ENCODE assay signal across 14 cellular contexts in the genomic region with DNA sequence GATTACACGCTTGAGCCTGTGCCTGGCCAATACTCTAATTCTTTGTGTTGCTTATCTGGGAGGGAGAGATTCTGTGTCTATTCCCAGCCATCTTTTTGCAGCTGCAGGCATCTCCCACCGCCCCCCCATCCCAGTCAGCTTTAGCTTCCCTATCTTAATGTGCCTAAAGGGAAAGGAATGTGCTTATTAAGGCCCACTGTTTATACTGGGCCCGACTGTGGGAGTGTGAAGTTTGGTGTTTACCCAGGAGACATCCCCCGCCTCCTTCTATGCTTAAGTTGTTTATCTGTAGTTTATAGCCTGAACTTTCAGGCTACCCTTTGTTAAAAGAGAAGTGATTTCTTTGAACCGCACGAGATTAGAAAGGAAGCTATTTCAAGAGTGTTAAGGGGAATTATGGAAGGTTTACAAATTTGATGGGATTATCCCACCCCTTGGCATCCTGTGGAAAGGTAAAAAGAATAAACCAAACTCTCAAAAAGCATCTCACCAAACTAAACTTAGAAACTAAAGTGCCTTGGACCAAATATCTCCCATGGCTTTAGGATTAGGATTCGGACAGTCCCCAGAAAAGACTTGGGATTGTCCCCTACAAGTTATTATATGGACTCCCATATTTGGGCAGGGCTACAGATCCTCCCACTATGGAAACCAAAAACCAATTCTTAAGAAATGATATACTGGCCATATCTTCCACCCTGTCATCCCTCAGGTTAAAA. TPM values are rescaled to one million over a fixed set of nuclear protein-coding genes. Genes with fewer than 3 reads are reported as not detected.
DNase-seq lines count a peak whose midpoint lies in the region; TF ChIP-seq lines count a peak whose summit lies in the region.
"Had no signal": no experiment of that assay in that cellular context is flagged by ENCODE, and none has a peak within 500 bp of the region (broad histone marks: within the 10 kb centered on the region; RNA-seq: fewer than 3 reads in every experiment).

No MANE protein-coding gene starts in this region.

- H3K18ac ChIP-seq in neuronal stem cell (ENCODE audit: low read length): no peak overlapping the region

- H3K79me1 ChIP-seq in neuronal stem cell (ENCODE audit: low read depth, low read length): no peaks in the 10 kb centered on the region

- H2BK15ac ChIP-seq in neuronal stem cell (ENCODE audit: low read length): no peak overlapping the region

- peak overlapping the region; percentile 65 to 93 (median 90) for H3K27ac ChIP-seq in thyroid gland
- H3K27ac ChIP-seq in neuronal stem cell (replicated peaks; ENCODE audit: low read length): no peak overlapping the region
- H3K27ac ChIP-seq: dorsolateral prefrontal cortex had no signal

- no peak overlapping the region for H2AK5ac ChIP-seq in neuronal stem cell (ENCODE audit: low read depth, low read length)

- H3K27me3 ChIP-seq in thyroid gland (no peaks in the 10 kb centered on the region), neuronal stem cell (ENCODE audit: control insufficient read depth in 3 of 3, insufficient read depth in 3 of 3, low read depth in 1 of 3, low read length in 3 of 3) (no peaks in the 10 kb centered on the region)
- H3K27me3 ChIP-seq: dorsolateral prefrontal cortex, Peyer's patch had no signal

- no peak overlapping the region for H3K23ac ChIP-seq in neuronal stem cell (ENCODE audit: low read depth, low read length, poor library complexity)

- TF ChIP-seq POLR2A in thyroid gland (IDR thresholded peaks at IDR 0.05): no peak

- H4K91ac ChIP-seq in neuronal stem cell (ENCODE audit: low read depth, low read length, poor library complexity): no peak overlapping the region

- H2AFZ ChIP-seq in neuronal stem cell (ENCODE audit: low read length): no peak overlapping the region

- no peak overlapping the region for H3K4me3 ChIP-seq in cardiac fibroblast (replicated peaks in 1 of 2; ENCODE audit: low read depth in 2 of 2, low read length in 2 of 2)
- no peak overlapping the region for H3K4me3 ChIP-seq in thyroid gland (replicated peaks in 1 of 3)
- no peak overlapping the region for H3K4me3 ChIP-seq in neuronal stem cell (ENCODE audit: low read length in 2 of 2)
- H3K4me3 ChIP-seq: dorsolateral prefrontal cortex, Peyer's patch had no signal

- H3K4me2 ChIP-seq in neuronal stem cell (ENCODE audit: insufficient read depth, low read length, poor library complexity, severe bottlenecking): no peak overlapping the region

- H2BK5ac ChIP-seq in neuronal stem cell (ENCODE audit: low read length): no peak overlapping the region

- no peaks in the 10 kb centered on the region for H3K36me3 Mint-ChIP-seq in HFFc6 (ENCODE audit: low read depth)
- H3K36me3 Mint-ChIP-seq in activated T-helper 1 cell treated with anti-CD3 and anti-CD28 coated beads, Interleukin-12 subunit alpha, Interleukin-12 subunit beta, Interleukin-2, Interleukin-4 antibody, amounts not matched to agents 30 ng/mL and 10 ng/mL and 1 ng/mL, durations not matched to agents 14 hours and 24 hours and 36 hours (ENCODE audit: low read depth): no peaks in the 10 kb centered on the region
- H3K36me3 Mint-ChIP-seq: activated CD8-positive, alpha-beta memory T cell treated with anti-CD3 and anti-CD28 coated beads, Interleukin-2, amount 10 ng/mL, durations not matched to agents 7 days and 5 days; activated naive CD8-positive, alpha-beta T cell treated with anti-CD3 and anti-CD28 coated beads for 36 hours had no signal

- no peak overlapping the region for H3K9ac ChIP-seq in neuronal stem cell (ENCODE audit: low read depth, low read length, poor library complexity)

- no peaks in the 10 kb centered on the region for H3K9me3 Mint-ChIP-seq in HFFc6
- no peaks in the 10 kb centered on the region for H3K9me3 Mint-ChIP-seq in activated T-helper 1 cell treated with anti-CD3 and anti-CD28 coated beads, Interleukin-12 subunit alpha, Interleukin-12 subunit beta, Interleukin-2, Interleukin-4 antibody, amounts not matched to agents 30 ng/mL and 10 ng/mL and 1 ng/mL, durations not matched to agents 14 hours and 24 hours and 36 hours
- H3K9me3 Mint-ChIP-seq: activated naive CD8-positive, alpha-beta T cell treated with anti-CD3 and anti-CD28 coated beads for 36 hours had no signal

- no peak overlapping the region for H2BK120ac ChIP-seq in neuronal stem cell (ENCODE audit: low read depth, low read length)

- peaks cover 51% of the 10 kb centered on the region for H3K4me1 Mint-ChIP-seq in HFFc6 (ENCODE audit: low read depth)
- peaks cover 7% of the 10 kb centered on the region for H3K4me1 Mint-ChIP-seq in activated T-helper 1 cell treated with anti-CD3 and anti-CD28 coated beads, Interleukin-12 subunit alpha, Interleukin-12 subunit beta, Interleukin-2, Interleukin-4 antibody, amounts not matched to agents 30 ng/mL and 10 ng/mL and 1 ng/mL, durations not matched to agents 14 hours and 24 hours and 36 hours (ENCODE audit: low read depth)
- H3K4me1 Mint-ChIP-seq: activated CD8-positive, alpha-beta memory T cell treated with anti-CD3 and anti-CD28 coated beads, Interleukin-2, amount 10 ng/mL, durations not matched to agents 7 days and 5 days had no signal

- H2BK12ac ChIP-seq in neuronal stem cell (ENCODE audit: low read length): no peak overlapping the region

- no peak for TF ChIP-seq CTCF in HFFc6 (IDR thresholded peaks at IDR 0.05)
- TF ChIP-seq CTCF in cardiac fibroblast (IDR thresholded peaks at IDR 0.05; ENCODE audit: low read depth, low read length): no peak
- no peak for TF ChIP-seq CTCF in thyroid gland (IDR thresholded peaks at IDR 0.05)

- H3K27ac Mint-ChIP-seq in HFFc6: peak overlapping the region; percentile 48; the same call in 1 of the 2 replicates
- H3K27ac Mint-ChIP-seq in activated T-helper 1 cell treated with anti-CD3 and anti-CD28 coated beads, Interleukin-12 subunit alpha, Interleukin-12 subunit beta, Interleukin-2, Interleukin-4 antibody, amounts not matched to agents 30 ng/mL and 10 ng/mL and 1 ng/mL, durations not matched to agents 14 hours and 24 hours and 36 hours: no peak overlapping the region
- H3K27ac Mint-ChIP-seq: activated CD8-positive, alpha-beta memory T cell treated with anti-CD3 and anti-CD28 coated beads, Interleukin-2, amount 10 ng/mL, durations not matched to agents 7 days and 5 days; activated naive CD8-positive, alpha-beta T cell treated with anti-CD3 and anti-CD28 coated beads for 36 hours had no signal

- 37 to 42% methylated on average over 7 of the region's 7 CpGs for WGBS in thyroid gland, 2 donors
- no CpG with 5 or more reads among the region's 7 CpGs for WGBS in neuronal stem cell (ENCODE audit: extremely low coverage in 2 of 2, insufficient read length in 2 of 2, insufficient replicate concordance in 1 of 2), 2 donors

- H3K9me3 ChIP-seq in thyroid gland: no peaks in the 10 kb centered on the region
- peaks cover 2 to 10% of the 10 kb centered on the region in 2 donors for H3K9me3 ChIP-seq in neuronal stem cell (replicated peaks in 1 of 2; ENCODE audit: control insufficient read depth in 2 of 2, insufficient read depth in 1 of 2, low read depth in 1 of 2, low read length in 2 of 2)
- H3K9me3 ChIP-seq: Caco-2, Peyer's patch had no signal

- DNase-seq in HFFc6: no peak
- peak; percentile 71 to 84 for DNase-seq in cardiac fibroblast (ENCODE audit: low read depth in 2 of 2)
- DNase-seq in islet precursor cell: peak; percentile 84
- peak; percentile 23 to 36 for DNase-seq in thyroid gland
- no peak for DNase-seq in neuronal stem cell (ENCODE audit: low spot score)
- no peak for DNase-seq in NCI-H1694 (lab: John Stamatoyannopoulos, UW)
- no peak for DNase-seq in stimulated activated CD4-positive, alpha-beta T cell treated with anti-CD3 and anti-CD28 coated beads, Interleukin-2, amount 100 ng/mL, for 24 hours
- no peak for DNase-seq in activated T-helper 1 cell treated with anti-CD3 and anti-CD28 coated beads, Interleukin-12 subunit alpha, Interleukin-12 subunit beta, Interleukin-2, Interleukin-4 antibody, amounts not matched to agents 30 ng/mL and 10 ng/mL and 1 ng/mL, durations not matched to agents 14 hours and 24 hours and 36 hours (ENCODE audit: low spot score)
- DNase-seq: activated CD8-positive, alpha-beta memory T cell treated with anti-CD3 and anti-CD28 coated beads, Interleukin-2, amount 10 ng/mL, durations not matched to agents 7 days and 5 days; activated naive CD8-positive, alpha-beta T cell treated with anti-CD3 and anti-CD28 coated beads for 36 hours; Caco-2; dorsolateral prefrontal cortex; Peyer's patch; substantia nigra had no signal

- peaks cover 5% of the 10 kb centered on the region for H3K27me3 Mint-ChIP-seq in HFFc6 (ENCODE audit: insufficient read depth)
- H3K27me3 Mint-ChIP-seq in activated T-helper 1 cell treated with anti-CD3 and anti-CD28 coated beads, Interleukin-12 subunit alpha, Interleukin-12 subunit beta, Interleukin-2, Interleukin-4 antibody, amounts not matched to agents 30 ng/mL and 10 ng/mL and 1 ng/mL, durations not matched to agents 14 hours and 24 hours and 36 hours (ENCODE audit: insufficient read depth): peaks cover 11% of the 10 kb centered on the region

- intact Hi-C loops in thyroid gland (cut with DNase I): no loop called here
- intact Hi-C loops in activated T-helper 1 cell treated with anti-CD3 and anti-CD28 coated beads, Interleukin-12 subunit alpha, Interleukin-12 subunit beta, Interleukin-2, Interleukin-4 antibody, amounts not matched to agents 30 ng/mL and 10 ng/mL and 1 ng/mL, durations not matched to agents 14 hours and 24 hours and 36 hours (cut with micrococcal nuclease): no loop called here

- H3K14ac ChIP-seq in neuronal stem cell (ENCODE audit: low read length): no peak overlapping the region

- no peaks in the 10 kb centered on the region for H3K36me3 ChIP-seq in thyroid gland
- H3K36me3 ChIP-seq in neuronal stem cell (replicated peaks in 1 of 2; ENCODE audit: control insufficient read depth in 2 of 2, insufficient read depth in 2 of 2, low read length in 2 of 2): no peaks in the 10 kb centered on the region
- H3K36me3 ChIP-seq: Peyer's patch had no signal

- no peak overlapping the region for H4K8ac ChIP-seq in neuronal stem cell (ENCODE audit: low read depth, low read length)

- no peak overlapping the region for H3K4ac ChIP-seq in neuronal stem cell (ENCODE audit: low read length)

- peaks cover 30 to 56% of the 10 kb centered on the region in 2 donors for H3K4me1 ChIP-seq in thyroid gland
- peaks cover 4 to 5% of the 10 kb centered on the region in 2 donors for H3K4me1 ChIP-seq in neuronal stem cell (ENCODE audit: control insufficient read depth in 2 of 2, insufficient read depth in 1 of 2, low read depth in 1 of 2, low read length in 2 of 2)

- H3K4me3 Mint-ChIP-seq in HFFc6: peak overlapping the region; percentile 25; the same call in 1 of the 2 replicates
- no peak overlapping the region for H3K4me3 Mint-ChIP-seq in activated T-helper 1 cell treated with anti-CD3 and anti-CD28 coated beads, Interleukin-12 subunit alpha, Interleukin-12 subunit beta, Interleukin-2, Interleukin-4 antibody, amounts not matched to agents 30 ng/mL and 10 ng/mL and 1 ng/mL, durations not matched to agents 14 hours and 24 hours and 36 hours
- H3K4me3 Mint-ChIP-seq: activated CD8-positive, alpha-beta memory T cell treated with anti-CD3 and anti-CD28 coated beads, Interleukin-2, amount 10 ng/mL, durations not matched to agents 7 days and 5 days; activated naive CD8-positive, alpha-beta T cell treated with anti-CD3 and anti-CD28 coated beads for 36 hours had no signal

RNA-seq across cellular contexts. Expression of gene ZNF496, which starts 25.6 kb away (rescaled TPM):
- total RNA-seq in HFFc6 (2021; fragmentation: NEBNext Ultra II Directional; extraction: Animal tissue kit (Norgen Biotek cat#: 25700)): 10 to 100 TPM; 13.7 to 19.9 (median 17.1) TPM
- total RNA-seq in thyroid gland: 10 to 100 TPM; 34.0 to 78.6 (median 51.9) TPM
- 40.1 TPM for polyA plus RNA-seq in neuronal stem cell (2013, experiment 1 of 2)
- 38.8 TPM for polyA plus RNA-seq in neuronal stem cell (2013, experiment 2 of 2)
- 13.8 and 14.8 TPM in 2 replicates for total RNA-seq in activated T-helper 1 cell treated with anti-CD3 and anti-CD28 coated beads, Interleukin-12 subunit alpha, Interleukin-12 subunit beta, Interleukin-2, Interleukin-4 antibody, amounts not matched to agents 30 ng/mL and 10 ng/mL and 1 ng/mL, durations not matched to agents 14 hours and 24 hours and 36 hours

RNA-seq across cellular contexts. Expression of gene NLRP3, which starts 58.8 kb away (rescaled TPM):
- 1 to 10 TPM in 4 of 6 experiments, under 1 TPM in 2; 0.33 to 5.2 (median 4.3) TPM for total RNA-seq in HFFc6 (2021; fragmentation: NEBNext Ultra II Directional; extraction: Animal tissue kit (Norgen Biotek cat#: 25700))
- total RNA-seq in thyroid gland: 1 to 10 TPM in 1 of 4 donors, under 1 TPM in 3; 0.54 to 2.3 (median 0.75) TPM
- 0.24 TPM for polyA plus RNA-seq in neuronal stem cell (2013, experiment 1 of 2)
- polyA plus RNA-seq in neuronal stem cell (2013, experiment 2 of 2): 0.26 TPM
- 0.12 TPM in 1 of 2 replicates, not detected in the other for total RNA-seq in activated T-helper 1 cell treated with anti-CD3 and anti-CD28 coated beads, Interleukin-12 subunit alpha, Interleukin-12 subunit beta, Interleukin-2, Interleukin-4 antibody, amounts not matched to agents 30 ng/mL and 10 ng/mL and 1 ng/mL, durations not matched to agents 14 hours and 24 hours and 36 hours
- total RNA-seq: Caco-2 had no signal

Comparison
In these comparisons a context has a peak if more than half of its experiments do, and no peak if none do; other contexts are left out.
1. DNase-seq: peak in cardiac fibroblast (2 of 2), islet precursor cell (single experiment) and thyroid gland (2 of 2); none in HFFc6 (single experiment), neuronal stem cell (single experiment), NCI-H1694 (single experiment), stimulated activated CD4-positive, alpha-beta T cell treated with anti-CD3 and anti-CD28 coated beads, Interleukin-2, amount 100 ng/mL, for 24 hours (0 of 2) and activated T-helper 1 cell treated with anti-CD3 and anti-CD28 coated beads, Interleukin-12 subunit alpha, Interleukin-12 subunit beta, Interleukin-2, Interleukin-4 antibody, amounts not matched to agents 30 ng/mL and 10 ng/mL and 1 ng/mL, durations not matched to agents 14 hours and 24 hours and 36 hours (single experiment).